Comparison of ENCODE assay signal across 2 cellular contexts in genomic region chr10:86786368-86786767, GRCh38.
TF ChIP-seq lines count a peak whose summit lies in the region.

No MANE protein-coding gene starts in this region.

TF ChIP-seq in IMR-90, 13 proteins besides CTCF, POLR2A, EP300 and RAD21:
- TF ChIP-seq SMC3 (IDR thresholded peaks at IDR 0.05; ENCODE audit: low read depth, low read length) (no peak), MAFK (IDR thresholded peaks at IDR 0.05; ENCODE audit: low read depth, low read length) (no peak), FOS (IDR thresholded peaks at IDR 0.05; ENCODE audit: low read depth, low read length) (no peak), CEBPB (IDR thresholded peaks at IDR 0.05; ENCODE audit: low read depth, low read length) (no peak), ELK1 (IDR thresholded peaks at IDR 0.05; ENCODE audit: borderline replicate concordance, low read depth, low read length) (no peak), MXI1 (IDR thresholded peaks at IDR 0.05; ENCODE audit: borderline replicate concordance, low read depth, low read length) (no peak), CHD1 (IDR thresholded peaks at IDR 0.05; ENCODE audit: low read depth, low read length) (no peak), MAZ (IDR thresholded peaks at IDR 0.05; ENCODE audit: borderline replicate concordance, low read depth, low read length) (no peak), BHLHE40 (IDR thresholded peaks at IDR 0.05; ENCODE audit: low read depth, low read length) (no peak), RCOR1 (IDR thresholded peaks at IDR 0.05; ENCODE audit: insufficient replicate concordance, low read length) (no peak), NFE2L2 (IDR thresholded peaks at IDR 0.05; ENCODE audit: low read depth, low read length) (no peak)

TF ChIP-seq in SK-N-SH, 30 proteins besides CTCF, POLR2A, EP300 and RAD21:
- TF ChIP-seq GATA2 (CRISPR knock-in tag; IDR thresholded peaks at IDR 0.05) (no peak), FOXJ3 (CRISPR knock-in tag; IDR thresholded peaks at IDR 0.05) (no peak), GABPA (IDR thresholded peaks at IDR 0.05; ENCODE audit: low read depth) (no peak), EZH2phosphoT487 (IDR thresholded peaks at IDR 0.05; ENCODE audit: borderline replicate concordance, low read depth) (no peak), RXRA (IDR thresholded peaks at IDR 0.05; ENCODE audit: borderline replicate concordance, low read depth) (no peak), JUND (IDR thresholded peaks at IDR 0.05) (no peak), FOXM1 (IDR thresholded peaks at IDR 0.05; ENCODE audit: low read depth) (no peak), MEF2A (IDR thresholded peaks at IDR 0.05; ENCODE audit: borderline replicate concordance, low read depth) (no peak), MAX (IDR thresholded peaks at IDR 0.05; ENCODE audit: low read depth) (no peak), PBX3 (IDR thresholded peaks at IDR 0.05) (no peak)
- TF ChIP-seq, protein P1, sequence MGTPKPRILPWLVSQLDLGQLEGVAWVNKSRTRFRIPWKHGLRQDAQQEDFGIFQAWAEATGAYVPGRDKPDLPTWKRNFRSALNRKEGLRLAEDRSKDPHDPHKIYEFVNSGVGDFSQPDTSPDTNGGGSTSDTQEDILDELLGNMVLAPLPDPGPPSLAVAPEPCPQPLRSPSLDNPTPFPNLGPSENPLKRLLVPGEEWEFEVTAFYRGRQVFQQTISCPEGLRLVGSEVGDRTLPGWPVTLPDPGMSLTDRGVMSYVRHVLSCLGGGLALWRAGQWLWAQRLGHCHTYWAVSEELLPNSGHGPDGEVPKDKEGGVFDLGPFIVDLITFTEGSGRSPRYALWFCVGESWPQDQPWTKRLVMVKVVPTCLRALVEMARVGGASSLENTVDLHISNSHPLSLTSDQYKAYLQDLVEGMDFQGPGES (IDR thresholded peaks at IDR 0.05; ENCODE audit: low read depth, low read length) = no peak
- TF ChIP-seq, protein P2, sequence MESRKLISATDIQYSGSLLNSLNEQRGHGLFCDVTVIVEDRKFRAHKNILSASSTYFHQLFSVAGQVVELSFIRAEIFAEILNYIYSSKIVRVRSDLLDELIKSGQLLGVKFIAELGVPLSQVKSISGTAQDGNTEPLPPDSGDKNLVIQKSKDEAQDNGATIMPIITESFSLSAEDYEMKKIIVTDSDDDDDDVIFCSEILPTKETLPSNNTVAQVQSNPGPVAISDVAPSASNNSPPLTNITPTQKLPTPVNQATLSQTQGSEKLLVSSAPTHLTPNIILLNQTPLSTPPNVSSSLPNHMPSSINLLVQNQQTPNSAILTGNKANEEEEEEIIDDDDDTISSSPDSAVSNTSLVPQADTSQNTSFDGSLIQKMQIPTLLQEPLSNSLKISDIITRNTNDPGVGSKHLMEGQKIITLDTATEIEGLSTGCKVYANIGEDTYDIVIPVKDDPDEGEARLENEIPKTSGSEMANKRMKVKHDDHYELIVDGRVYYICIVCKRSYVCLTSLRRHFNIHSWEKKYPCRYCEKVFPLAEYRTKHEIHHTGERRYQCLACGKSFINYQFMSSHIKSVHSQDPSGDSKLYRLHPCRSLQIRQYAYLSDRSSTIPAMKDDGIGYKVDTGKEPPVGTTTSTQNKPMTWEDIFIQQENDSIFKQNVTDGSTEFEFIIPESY (IDR thresholded peaks at IDR 0.05; ENCODE audit: borderline replicate concordance, low read depth) = no peak
- TF ChIP-seq, protein P3, sequence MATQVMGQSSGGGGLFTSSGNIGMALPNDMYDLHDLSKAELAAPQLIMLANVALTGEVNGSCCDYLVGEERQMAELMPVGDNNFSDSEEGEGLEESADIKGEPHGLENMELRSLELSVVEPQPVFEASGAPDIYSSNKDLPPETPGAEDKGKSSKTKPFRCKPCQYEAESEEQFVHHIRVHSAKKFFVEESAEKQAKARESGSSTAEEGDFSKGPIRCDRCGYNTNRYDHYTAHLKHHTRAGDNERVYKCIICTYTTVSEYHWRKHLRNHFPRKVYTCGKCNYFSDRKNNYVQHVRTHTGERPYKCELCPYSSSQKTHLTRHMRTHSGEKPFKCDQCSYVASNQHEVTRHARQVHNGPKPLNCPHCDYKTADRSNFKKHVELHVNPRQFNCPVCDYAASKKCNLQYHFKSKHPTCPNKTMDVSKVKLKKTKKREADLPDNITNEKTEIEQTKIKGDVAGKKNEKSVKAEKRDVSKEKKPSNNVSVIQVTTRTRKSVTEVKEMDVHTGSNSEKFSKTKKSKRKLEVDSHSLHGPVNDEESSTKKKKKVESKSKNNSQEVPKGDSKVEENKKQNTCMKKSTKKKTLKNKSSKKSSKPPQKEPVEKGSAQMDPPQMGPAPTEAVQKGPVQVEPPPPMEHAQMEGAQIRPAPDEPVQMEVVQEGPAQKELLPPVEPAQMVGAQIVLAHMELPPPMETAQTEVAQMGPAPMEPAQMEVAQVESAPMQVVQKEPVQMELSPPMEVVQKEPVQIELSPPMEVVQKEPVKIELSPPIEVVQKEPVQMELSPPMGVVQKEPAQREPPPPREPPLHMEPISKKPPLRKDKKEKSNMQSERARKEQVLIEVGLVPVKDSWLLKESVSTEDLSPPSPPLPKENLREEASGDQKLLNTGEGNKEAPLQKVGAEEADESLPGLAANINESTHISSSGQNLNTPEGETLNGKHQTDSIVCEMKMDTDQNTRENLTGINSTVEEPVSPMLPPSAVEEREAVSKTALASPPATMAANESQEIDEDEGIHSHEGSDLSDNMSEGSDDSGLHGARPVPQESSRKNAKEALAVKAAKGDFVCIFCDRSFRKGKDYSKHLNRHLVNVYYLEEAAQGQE (IDR thresholded peaks at IDR 0.05; ENCODE audit: low read depth, low read length) = no peak
